In the genomic region with DNA sequence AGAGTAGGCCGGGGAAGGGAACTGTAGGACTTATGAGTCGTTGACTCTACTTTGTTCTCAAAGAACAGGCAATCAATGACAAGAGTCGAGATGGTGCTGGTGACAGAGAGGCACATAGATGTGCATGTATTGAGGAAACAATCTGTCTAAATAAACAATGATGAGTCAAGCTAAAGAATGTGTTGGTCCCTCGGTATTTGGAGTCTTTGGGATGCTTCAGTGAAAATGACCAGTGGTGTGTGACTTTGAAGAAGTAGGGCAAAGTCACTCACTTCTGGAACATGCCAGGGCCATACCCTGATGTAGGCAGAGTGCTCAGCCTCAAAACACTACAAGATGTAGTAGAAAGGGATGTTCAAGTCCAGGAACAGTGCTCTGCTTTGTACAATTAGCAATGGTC, we compare ENCODE assay signal across 26 cellular contexts.
"Had no signal": no experiment of that assay in that cellular context is flagged by ENCODE, and none has a peak within 500 bp of the region (broad histone marks: within the 10 kb centered on the region; RNA-seq: fewer than 3 reads in every experiment).

No MANE protein-coding gene starts in this region.

- H3K4me1 Mint-ChIP-seq: memory B cell; stimulated activated naive B cell treated with anti-CD40 and anti-IgM and Interleukin-4, amounts not matched to agents 10 μg/mL and 1 μg/mL and 100 μg/mL, for 72 hours had no signal

- H3K9me3 Mint-ChIP-seq: memory B cell; mesothelial cell of epicardium; natural killer cell; stimulated activated naive CD8-positive, alpha-beta T cell treated with anti-CD3 and anti-CD28 coated beads, Interleukin-15, amount 100 ng/mL, for 72 hours had no signal

- H3K4me3 ChIP-seq: colonic mucosa, heart left ventricle, left ventricle myocardium inferior, lower lobe of right lung, pancreas, psoas muscle, right atrium auricular region, sigmoid colon, skin epidermis, testis, tibial nerve, upper lobe of right lung, vagina had no signal

- H3K27me3 Mint-ChIP-seq: memory B cell had no signal

- H3K27ac Mint-ChIP-seq: memory B cell; mesothelial cell of epicardium; natural killer cell; stimulated activated naive B cell treated with anti-CD40 and anti-IgM and Interleukin-4, amounts not matched to agents 10 μg/mL and 1 μg/mL and 100 μg/mL, for 72 hours; stimulated activated naive CD8-positive, alpha-beta T cell treated with anti-CD3 and anti-CD28 coated beads, Interleukin-15, amount 100 ng/mL, for 72 hours had no signal

- H3K9me3 ChIP-seq: colonic mucosa, heart left ventricle, left ventricle myocardium inferior, lower lobe of right lung, pancreas, psoas muscle, right atrium auricular region, sigmoid colon, testis, tibial nerve, upper lobe of right lung, vagina had no signal

- H3K27me3 ChIP-seq: colonic mucosa, heart left ventricle, pancreas, right atrium auricular region, sigmoid colon, testis, tibial nerve, upper lobe of right lung, vagina had no signal

- H3K36me3 Mint-ChIP-seq: memory B cell; mesothelial cell of epicardium; natural killer cell; stimulated activated naive B cell treated with anti-CD40 and anti-IgM and Interleukin-4, amounts not matched to agents 10 μg/mL and 1 μg/mL and 100 μg/mL, for 72 hours had no signal

- H3K4me1 ChIP-seq: colonic mucosa, lower lobe of right lung, pancreas, psoas muscle, testis, tibial nerve, upper lobe of right lung had no signal

- H3K36me3 ChIP-seq: colonic mucosa, heart left ventricle, left ventricle myocardium inferior, lower lobe of right lung, pancreas, right atrium auricular region, sigmoid colon, tibial nerve, upper lobe of right lung, vagina had no signal

- DNase-seq: colonic mucosa; dermis blood vessel endothelial cell; erythroblast; foreskin melanocyte; heart left ventricle; hypothalamus; left cardiac atrium; left ventricle myocardium inferior; lower lobe of right lung; natural killer cell; occipital lobe; pancreas; psoas muscle; sigmoid colon; stimulated activated CD4-positive, alpha-beta T cell treated with anti-CD3 and anti-CD28 coated beads, Interleukin-2, amount 100 ng/mL, for 24 hours; stimulated activated CD4-positive, alpha-beta T cell treated with anti-CD3 and anti-CD28 coated beads, Interleukin-4, amount 100 ng/mL, for 4 hours; stimulated activated naive B cell treated with anti-CD40 and anti-IgM and Interleukin-4, amounts not matched to agents 10 μg/mL and 1 μg/mL and 100 μg/mL, for 72 hours; stimulated activated naive CD8-positive, alpha-beta T cell treated with anti-CD3 and anti-CD28 coated beads, Interleukin-15, amount 100 ng/mL, for 72 hours; testis; upper lobe of right lung had no signal

- ATAC-seq: heart left ventricle; left cardiac atrium; lower lobe of right lung; natural killer cell; pancreas; psoas muscle; stimulated activated naive B cell treated with anti-CD40 and anti-IgM and Interleukin-4, amounts not matched to agents 10 μg/mL and 1 μg/mL and 100 μg/mL, for 72 hours; stimulated activated naive CD8-positive, alpha-beta T cell treated with anti-CD3 and anti-CD28 coated beads, Interleukin-15, amount 100 ng/mL, for 72 hours; upper lobe of right lung had no signal

- H3K27ac ChIP-seq: colonic mucosa, heart left ventricle, left ventricle myocardium inferior, lower lobe of right lung, pancreas, psoas muscle, right atrium auricular region, sigmoid colon, skin epidermis, testis, tibial nerve, upper lobe of right lung, vagina had no signal

- H3K4me3 Mint-ChIP-seq: memory B cell; mesothelial cell of epicardium; natural killer cell; stimulated activated naive B cell treated with anti-CD40 and anti-IgM and Interleukin-4, amounts not matched to agents 10 μg/mL and 1 μg/mL and 100 μg/mL, for 72 hours; stimulated activated naive CD8-positive, alpha-beta T cell treated with anti-CD3 and anti-CD28 coated beads, Interleukin-15, amount 100 ng/mL, for 72 hours had no signal
